1 cellular context compared by ENCODE assay signal in genomic region chr1:26035203-26035958, GRCh38.
TF ChIP-seq lines count a peak whose summit lies in the region.

No MANE protein-coding gene starts in this region.

TF ChIP-seq in WTC11, 78 proteins besides CTCF, POLR2A, EP300 and RAD21 (continued from another document):
- TF ChIP-seq ELF4 (CRISPR knock-in tag; IDR thresholded peaks at IDR 0.05; ENCODE audit: low read depth) (no peak), ZNF138 (CRISPR knock-in tag; conservative IDR thresholded peaks at IDR 0.05) (no peak)
